Comparison of ENCODE assay signal across 17 cellular contexts in genomic region chr2:145041706-145042105, GRCh38.
DNase-seq lines count a peak whose midpoint lies in the region; ATAC-seq and TF ChIP-seq lines count a peak whose summit lies in the region.
"Had no signal": no experiment of that assay in that cellular context is flagged by ENCODE, and none has a peak within 500 bp of the region (broad histone marks: within the 10 kb centered on the region; RNA-seq: fewer than 3 reads in every experiment).

No MANE protein-coding gene starts in this region.

- DNase-seq in EL = peak; percentile 12
- peak; percentile 81 for DNase-seq in PC-3
- DNase-seq in osteoblast (ENCODE audit: insufficient read length, low spot score, missing footprints) = no peak
- no peak for DNase-seq in NCI-H526 treated with DMSO at 0.1 percent for 48 hours (lab: John Stamatoyannopoulos, UW)
- no peak for DNase-seq in NCI-H1694 treated with DMSO at 0.1 percent for 48 hours (lab: John Stamatoyannopoulos, UW)
- DNase-seq in activated CD4-positive, alpha-beta T cell treated with anti-CD3 and anti-CD28 coated beads, Interleukin-2, amount 50 U/mL, for 4 hours = no peak
- DNase-seq: ACHN; BE2C; C1 segment of cervical spinal cord; Caco-2; CD4-positive, CD25-positive, alpha-beta regulatory T cell; CD8-positive, alpha-beta memory T cell; GF-D8; HCEC 1CT; KBM-7 had no signal

- H3K27ac ChIP-seq in PC-3 (ENCODE audit: low read length) (peak overlapping the region; percentile 62), osteoblast (ENCODE audit: low read depth, low read length) (no peak overlapping the region)
- H3K27ac ChIP-seq: HL-60 had no signal

- TF ChIP-seq CTCF in PC-3 (conservative IDR thresholded peaks at IDR 0.05; ENCODE audit: low read depth, low read length) = no peak
- no peak for TF ChIP-seq CTCF in osteoblast (IDR thresholded peaks at IDR 0.05; ENCODE audit: extremely low read depth, low read depth, low read length)

- H3K27me3 ChIP-seq in PC-3 (ENCODE audit: low read length) = no peaks in the 10 kb centered on the region
- H3K27me3 ChIP-seq in osteoblast (ENCODE audit: insufficient read depth, low read length) = no peaks in the 10 kb centered on the region
- H3K27me3 ChIP-seq: BE2C had no signal

- H3K9me3 ChIP-seq in PC-3 (ENCODE audit: low read length) = no peaks in the 10 kb centered on the region
- no peaks in the 10 kb centered on the region for H3K9me3 ChIP-seq in osteoblast (ENCODE audit: low read depth, low read length)
- H3K9me3 ChIP-seq: BE2C, Caco-2 had no signal

- H2AFZ ChIP-seq in PC-3 (ENCODE audit: low read length) = no peak overlapping the region
- H2AFZ ChIP-seq in osteoblast (ENCODE audit: low read length) = peak overlapping the region; percentile 7
- H2AFZ ChIP-seq: GM23338 had no signal

- peak overlapping the region; percentile 1; the same call in 1 of the 2 replicates for H3K4me2 ChIP-seq in PC-3 (ENCODE audit: low read length)
- peak overlapping the region; percentile 4 for H3K4me2 ChIP-seq in osteoblast (ENCODE audit: insufficient read depth, low read length)
- H3K4me2 ChIP-seq: GM23338 had no signal

- intact Hi-C loops in PC-3 (cut with micrococcal nuclease) = loop anchor here (1.0 to 10.0 kb wide), 4 partner anchors 29 to 377 kb away; no protein-coding TSS in a partner anchor

- no peaks in the 10 kb centered on the region for H3K79me2 ChIP-seq in PC-3 (ENCODE audit: low read length)
- peaks cover 17% of the 10 kb centered on the region for H3K79me2 ChIP-seq in osteoblast (ENCODE audit: insufficient read depth, low read length)

- H3F3A ChIP-seq in PC-3 (ENCODE audit: low read length, unreplicated experiment) = no peaks in the 10 kb centered on the region

- CTCF ChIA-PET in PC-3 (lab: Charles Lee) = no interaction called here

- H3K36me3 ChIP-seq in PC-3 (ENCODE audit: low read depth, low read length) (no peaks in the 10 kb centered on the region), osteoblast (ENCODE audit: insufficient read depth, low read length) (no peaks in the 10 kb centered on the region)
- H3K36me3 ChIP-seq: BE2C had no signal

- H3K9ac ChIP-seq in PC-3 (ENCODE audit: low read length) = peak overlapping the region; percentile 5; the same call in 1 of the 2 replicates

- BruUV-seq in PC-3 (replicated peaks; lab: Mats Ljungman, UMichigan) = no TSS peak

- H3K4me3 ChIP-seq in PC-3 (ENCODE audit: low read length) = no peak overlapping the region
- H3K4me3 ChIP-seq in osteoblast (ENCODE audit: insufficient read depth, low read length) = no peak overlapping the region
- H3K4me3 ChIP-seq: GM23338 had no signal

- peak; percentile 93 for ATAC-seq in PC-3
- ATAC-seq: GM23338 had no signal

- H3K9me2 ChIP-seq in PC-3 (replicated peaks; ENCODE audit: low read length) = no peaks in the 10 kb centered on the region

- POLR2A ChIA-PET in PC-3 (lab: Charles Lee; ENCODE audit: unreplicated experiment) = no interaction called here

- H4K20me1 ChIP-seq in PC-3 (ENCODE audit: low read length) (no peaks in the 10 kb centered on the region), osteoblast (ENCODE audit: insufficient read depth, low read length) (no peaks in the 10 kb centered on the region)

- H3K4me1 ChIP-seq in PC-3 (ENCODE audit: insufficient read depth, low read length) (peaks cover 30% of the 10 kb centered on the region), osteoblast (ENCODE audit: insufficient read depth, low read length) (peaks cover 31% of the 10 kb centered on the region)
- H3K4me1 ChIP-seq: BE2C, Caco-2 had no signal

Comparison
In these comparisons a context has a peak if more than half of its experiments do, and no peak if none do; other contexts are left out.
1. DNase-seq: peak in EL (single experiment) and PC-3 (single experiment); none in osteoblast (single experiment), NCI-H526 treated with DMSO at 0.1 percent for 48 hours (single experiment), NCI-H1694 treated with DMSO at 0.1 percent for 48 hours (single experiment) and activated CD4-positive, alpha-beta T cell treated with anti-CD3 and anti-CD28 coated beads, Interleukin-2, amount 50 U/mL, for 4 hours (0 of 2).